ENCODE assay signal across 16 cellular contexts in the genomic region with DNA sequence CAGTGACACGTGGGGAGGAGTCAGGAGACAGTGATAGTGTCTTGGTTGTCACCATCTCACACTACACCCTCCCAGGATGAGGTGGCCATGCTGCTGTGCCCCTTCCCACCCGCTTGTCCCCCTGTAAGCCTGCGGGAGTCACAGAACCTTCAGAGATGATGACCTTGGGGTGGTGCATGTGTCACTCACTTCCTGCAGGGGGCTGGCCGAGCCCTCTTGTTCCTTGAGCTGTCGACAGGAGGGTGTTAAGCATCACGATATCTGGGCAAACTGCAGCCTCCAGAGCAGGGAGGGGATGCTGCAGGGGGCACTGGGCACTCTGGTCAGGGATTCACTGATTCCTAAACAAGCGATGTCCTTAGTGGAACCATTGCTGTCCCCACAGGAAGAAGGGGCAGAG.
"Had no signal": no experiment of that assay in that cellular context is flagged by ENCODE, and none has a peak within 500 bp of the region (broad histone marks: within the 10 kb centered on the region; RNA-seq: fewer than 3 reads in every experiment).

No MANE protein-coding gene starts in this region.

- H3K27me3 Mint-ChIP-seq: naive thymus-derived CD8-positive, alpha-beta T cell; type B pancreatic cell had no signal

- H3K9me3 Mint-ChIP-seq: type B pancreatic cell had no signal

- H3K4me1 Mint-ChIP-seq: naive thymus-derived CD8-positive, alpha-beta T cell had no signal

- H3K27me3 ChIP-seq: colonic mucosa, heart right ventricle, neutrophil, right atrium auricular region had no signal

- DNase-seq: colonic mucosa; dermis blood vessel endothelial cell; heart right ventricle; hypothalamus; islet precursor cell; mammary epithelial cell; mucosa of descending colon; naive thymus-derived CD8-positive, alpha-beta T cell; small intestine; stimulated activated CD4-positive, alpha-beta T cell treated with anti-CD3 and anti-CD28 coated beads, Interleukin-12 subunit alpha, Interleukin-12 subunit beta, amount 100 ng/mL, for 4 hours; stimulated activated naive CD4-positive, alpha-beta T cell treated with Interleukin-2 at 50 U/mL for 16 hours had no signal

- H3K9me3 ChIP-seq: colonic mucosa, heart right ventricle, mucosa of descending colon, neutrophil, right atrium auricular region had no signal

- H3K27ac Mint-ChIP-seq: naive thymus-derived CD8-positive, alpha-beta T cell; type B pancreatic cell had no signal

- ATAC-seq: esophagus mucosa; left lobe of liver; mucosa of descending colon; naive thymus-derived CD8-positive, alpha-beta T cell had no signal

- H3K4me3 Mint-ChIP-seq: naive thymus-derived CD8-positive, alpha-beta T cell; type B pancreatic cell had no signal

- H3K4me3 ChIP-seq: colonic mucosa, heart right ventricle, mucosa of descending colon, right atrium auricular region had no signal

- H3K36me3 ChIP-seq: colonic mucosa had no signal

- H3K4me1 ChIP-seq: colonic mucosa had no signal

- H3K27ac ChIP-seq: colonic mucosa, heart right ventricle, neutrophil, right atrium auricular region had no signal
